Comparison of ENCODE assay signal across 15 cellular contexts in the genomic region with DNA sequence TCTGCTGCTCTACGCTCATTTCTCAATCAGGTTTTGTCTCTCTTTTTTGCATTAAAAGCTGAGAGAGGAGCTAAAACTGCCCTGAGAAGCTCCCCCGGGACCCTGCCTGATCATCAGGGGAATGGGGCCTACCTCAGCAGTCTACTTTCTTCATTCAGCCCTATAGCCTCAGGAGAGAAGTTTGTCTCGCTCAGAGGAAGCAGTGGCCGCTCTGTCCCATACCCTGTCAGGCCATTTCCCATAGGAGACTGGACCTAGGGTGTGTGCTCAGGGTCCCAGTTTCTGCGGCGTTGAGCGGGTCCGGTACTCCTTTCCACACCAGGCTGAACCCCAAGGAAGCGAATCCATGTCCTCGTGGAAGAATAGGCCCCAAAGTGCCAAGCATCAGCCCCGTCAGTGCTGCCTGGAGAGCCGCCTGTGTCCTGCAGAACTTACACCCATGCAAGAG. TPM values are rescaled to one million over a fixed set of nuclear protein-coding genes. Genes with fewer than 3 reads are reported as not detected.
DNase-seq lines count a peak whose midpoint lies in the region; ATAC-seq and FAIRE-seq lines count a peak whose summit lies in the region.
"Had no signal": no experiment of that assay in that cellular context is flagged by ENCODE, and none has a peak within 500 bp of the region (broad histone marks: within the 10 kb centered on the region; RNA-seq: fewer than 3 reads in every experiment).

No MANE protein-coding gene starts in this region.

- peak overlapping the region in 1 of 2 experiments; percentile 70 for H2BK12ac ChIP-seq in mesenchymal stem cell (ENCODE audit: low read length in 2 of 2)

- DNase-seq in mesenchymal stem cell (no peak), amniotic stem cell (lab: John Stamatoyannopoulos, UW) (no peak), G401 (ENCODE audit: low spot score) (no peak), small intestine (no peak), UCSD-AML1 (lab: John Stamatoyannopoulos, UW; ENCODE audit: unreplicated experiment) (no peak)
- DNase-seq: activated T-cell treated with anti-CD3 and anti-CD28 coated beads, Interleukin-2, amount 50 U/mL, for 4 hours; DMS 273 treated with DMSO at 0.1 percent for 48 hours; NCI-H1930 had no signal

- H3K4me3 ChIP-seq in mesenchymal stem cell (ENCODE audit: insufficient read depth in 1 of 2, low read depth in 1 of 2, low read length in 2 of 2) = no peak overlapping the region
- H3K4me3 ChIP-seq in small intestine (ENCODE audit: low read depth in 1 of 2, low read length in 2 of 2) = no peak overlapping the region
- H3K4me3 ChIP-seq: cardiac muscle cell had no signal

- H3K4me2 ChIP-seq in mesenchymal stem cell (ENCODE audit: low read length, poor library complexity, severe bottlenecking) = no peak overlapping the region

- no peak for FAIRE-seq in small intestine (lab: Jason Lieb, UNC)
- FAIRE-seq: keratinocyte had no signal

- H2BK120ac ChIP-seq in mesenchymal stem cell (ENCODE audit: low read depth, low read length) = no peak overlapping the region

- no peak overlapping the region for H3K9ac ChIP-seq in mesenchymal stem cell (ENCODE audit: low read length)

- H3K9me3 ChIP-seq in mesenchymal stem cell (ENCODE audit: control insufficient read depth, low read length) (peaks cover 3% of the 10 kb centered on the region), small intestine (ENCODE audit: control insufficient read depth, low read depth) (no peaks in the 10 kb centered on the region)

- in situ Hi-C loops in G401 (cut with HindIII; ENCODE audit: low sequenced_read_pairs) = no loop called here

- no peak overlapping the region for H2BK15ac ChIP-seq in mesenchymal stem cell (ENCODE audit: low read depth, poor library complexity, severe bottlenecking)

- H3K27me3 ChIP-seq in mesenchymal stem cell (ENCODE audit: control insufficient read depth in 1 of 2, insufficient read depth in 1 of 2, low read length in 2 of 2) = no peaks in the 10 kb centered on the region
- no peaks in the 10 kb centered on the region for H3K27me3 ChIP-seq in small intestine (ENCODE audit: control insufficient read depth in 2 of 2, insufficient read depth in 2 of 2, low read length in 2 of 2)
- H3K27me3 ChIP-seq: cardiac muscle cell had no signal

- no peaks in the 10 kb centered on the region for H3K79me1 ChIP-seq in mesenchymal stem cell (replicated peaks; ENCODE audit: low read length, poor library complexity, severe bottlenecking)

- peak overlapping the region; percentile 5 to 69 for H3K18ac ChIP-seq in mesenchymal stem cell (ENCODE audit: low read depth in 1 of 2, low read length in 2 of 2)

- H4K8ac ChIP-seq in mesenchymal stem cell (ENCODE audit: low read length) = no peak overlapping the region

- peaks cover 12% of the 10 kb centered on the region for H3K4me1 ChIP-seq in mesenchymal stem cell (ENCODE audit: control insufficient read depth, insufficient read depth, low read depth, low read length)
- H3K4me1 ChIP-seq in small intestine (ENCODE audit: control insufficient read depth in 2 of 2, insufficient read depth in 1 of 2, low read depth in 1 of 2, low read length in 1 of 2) = no peaks in the 10 kb centered on the region

- H2BK5ac ChIP-seq in mesenchymal stem cell (ENCODE audit: low read depth, low read length, poor library complexity, severe bottlenecking) = no peak overlapping the region

- 98% methylated on average over 12 of the region's 12 CpGs for WGBS in mesenchymal stem cell
- 93 to 99% (median 95%) methylated on average over 12 of the region's 12 CpGs for WGBS in small intestine, 3 donors

- peak overlapping the region; percentile 1 for H2AK5ac ChIP-seq in mesenchymal stem cell (ENCODE audit: low read length, severe bottlenecking)

- H3K4ac ChIP-seq in mesenchymal stem cell (ENCODE audit: low read depth in 1 of 2, low read length in 2 of 2) = peak overlapping the region; percentile 7 to 33

- peak overlapping the region; percentile 34 for H4K91ac ChIP-seq in mesenchymal stem cell (ENCODE audit: low read length)

- H3K27ac ChIP-seq in mesenchymal stem cell (ENCODE audit: low read length, poor library complexity, severe bottlenecking) = no peak overlapping the region
- no peak overlapping the region for H3K27ac ChIP-seq in small intestine (ENCODE audit: low read depth in 1 of 2, low read length in 1 of 2)
- H3K27ac ChIP-seq: cardiac muscle cell had no signal

- H3K23ac ChIP-seq in mesenchymal stem cell (ENCODE audit: low read length in 2 of 2) = no peak overlapping the region

- ATAC-seq in GM18511 (IDR thresholded peaks at IDR 0.05; ENCODE audit: unreplicated experiment) (peak; percentile 51), GM21447 (IDR thresholded peaks at IDR 0.05; ENCODE audit: unreplicated experiment) (peak; percentile 49), HG03196 (IDR thresholded peaks at IDR 0.05; ENCODE audit: unreplicated experiment) (peak; percentile 49)
- ATAC-seq: activated T-cell treated with anti-CD3 and anti-CD28 coated beads, Interleukin-2, amount 50 U/mL, for 4 hours had no signal

- peak overlapping the region in 1 of 2 experiments; percentile 73 for H3K14ac ChIP-seq in mesenchymal stem cell (ENCODE audit: low read length in 2 of 2)

- H2AFZ ChIP-seq in mesenchymal stem cell (ENCODE audit: low read depth, low read length) = no peak overlapping the region

- H3K36me3 ChIP-seq in mesenchymal stem cell (ENCODE audit: control insufficient read depth in 1 of 2, insufficient read depth in 2 of 2, low read depth in 1 of 2, low read length in 2 of 2) (no peaks in the 10 kb centered on the region), small intestine (ENCODE audit: control insufficient read depth in 2 of 2, insufficient read depth in 2 of 2, low read length in 2 of 2) (peaks cover 0 to 2% of the 10 kb centered on the region in 2 donors)
- H3K36me3 ChIP-seq: cardiac muscle cell had no signal

RNA-seq across cellular contexts. Expression of gene UBE2L5, which starts 21.7 kb away (rescaled TPM):
- 0.14 TPM for polyA plus RNA-seq in mesenchymal stem cell (2013, experiment 1 of 2)
- polyA plus RNA-seq in mesenchymal stem cell (2013, experiment 2 of 2) = 0.08 TPM
- not detected in 2 replicates for total RNA-seq in G401 (2014; rRNA removed; shearing (Covaris generic))
- not detected for polyA plus RNA-seq in small intestine
- total RNA-seq: activated T-cell treated with anti-CD3 and anti-CD28 coated beads, Interleukin-2, amount 50 U/mL, for 4 hours; H4; neural crest cell had no signal
- polyA plus RNA-seq: cardiac muscle cell had no signal

RNA-seq across cellular contexts. Expression of gene HMGB1, which starts 21.8 kb away (rescaled TPM):
- 349 TPM for polyA plus RNA-seq in mesenchymal stem cell (2013, experiment 1 of 2)
- 353 TPM for polyA plus RNA-seq in mesenchymal stem cell (2013, experiment 2 of 2)
- 652 and 894 TPM in 2 replicates for total RNA-seq in G401 (2014; rRNA removed; shearing (Covaris generic))
- polyA plus RNA-seq in small intestine = 100 to 1,000 TPM; 244 to 598 (median 277) TPM
